Comparison of ENCODE assay signal across 23 cellular contexts in genomic region chr10:35225204-35225603, GRCh38.
DNase-seq lines count a peak whose midpoint lies in the region; ATAC-seq, FAIRE-seq and TF ChIP-seq lines count a peak whose summit lies in the region.
"Had no signal": no experiment of that assay in that cellular context is flagged by ENCODE, and none has a peak within 500 bp of the region (broad histone marks: within the 10 kb centered on the region; RNA-seq: fewer than 3 reads in every experiment).

No MANE protein-coding gene starts in this region.

- POLR2A ChIA-PET in HepG2 (lab: Yijun Ruan, JAX) (no interaction called here), endothelial cell of umbilical vein (lab: Charles Lee) (interaction anchor here (1.8 kb wide), 1 partner anchor 98 kb away, joined by 4 read pairs; the partner anchor contains the start of gene CREM)

- H3K4me2 ChIP-seq in HepG2 (ENCODE audit: low read depth, low read length), result no peak overlapping the region
- H3K4me2 ChIP-seq in endothelial cell of umbilical vein (ENCODE audit: insufficient read depth, low read length), result peak overlapping the region; percentile 67
- H3K4me2 ChIP-seq: BLaER1, SK-N-SH had no signal

- no peak for TF ChIP-seq EP300 in HepG2 (IDR thresholded peaks at IDR 0.05; ENCODE audit: low read depth in 2 of 2, low read length in 2 of 2)
- no peak for TF ChIP-seq EP300 in HepG2 (CRISPR knock-in tag; IDR thresholded peaks at IDR 0.05; ENCODE audit: borderline replicate concordance)

- H4K20me1 ChIP-seq in HepG2 (ENCODE audit: insufficient read depth, low read length) (no peaks in the 10 kb centered on the region), endothelial cell of umbilical vein (replicated peaks; ENCODE audit: control insufficient read depth, extremely low read depth, insufficient read depth, low read length) (no peaks in the 10 kb centered on the region)
- H4K20me1 ChIP-seq: BLaER1 had no signal

- H3K4me1 ChIP-seq in HepG2 (ENCODE audit: insufficient read depth, low read length) (peaks cover 13% of the 10 kb centered on the region), right lobe of liver (peaks cover 0 to 12% (median 3%) of the 10 kb centered on the region in 4 donors), endothelial cell of umbilical vein (ENCODE audit: control insufficient read depth, extremely low read depth, insufficient read depth, low read length) (peaks cover 18% of the 10 kb centered on the region)

- dilution Hi-C loops in endothelial cell of umbilical vein (cut with MboI; ENCODE audit: extremely low pct_ligation_motif_present, low sequenced_read_pairs), result no loop called here

- TF ChIP-seq CTCF in HepG2 (CRISPR knock-in tag; IDR thresholded peaks at IDR 0.05) (no peak), right lobe of liver (IDR thresholded peaks at IDR 0.05) (no peak), endothelial cell of umbilical vein (IDR thresholded peaks at IDR 0.05; ENCODE audit: extremely low read depth in 1 of 2, insufficient read depth in 1 of 2, low read depth in 1 of 2, low read length in 2 of 2) (peak in 1 of 2 donors; percentile 9)

- peaks cover 4% of the 10 kb centered on the region for H3K9me3 Mint-ChIP-seq in stimulated activated effector memory CD8-positive, alpha-beta T cell treated with anti-CD3 and anti-CD28 coated beads, Interleukin-12 subunit alpha, Interleukin-12 subunit beta, amount 100 ng/mL, for 72 hours
- H3K9me3 Mint-ChIP-seq: stimulated activated naive CD8-positive, alpha-beta T cell treated with anti-CD3 and anti-CD28 coated beads, Interleukin-15, Interleukin-2, amounts not matched to agents 100 ng/mL and 50 ng/mL, for 24 hours; type B pancreatic cell had no signal

- intact Hi-C loops in HepG2 (cut with micrococcal nuclease; ENCODE audit: unreplicated experiment), result no loop called here
- intact Hi-C loops in right lobe of liver (cut with DNase I), result no loop called here
- intact Hi-C loops in endothelial cell of umbilical vein (cut with micrococcal nuclease), result loop anchor here (1.0 kb wide), 2 partner anchors 29 to 99 kb away; partner anchors contain the start of gene CREM

- H3K36me3 Mint-ChIP-seq in stimulated activated effector memory CD8-positive, alpha-beta T cell treated with anti-CD3 and anti-CD28 coated beads, Interleukin-12 subunit alpha, Interleukin-12 subunit beta, amount 100 ng/mL, for 72 hours, result no peaks in the 10 kb centered on the region
- H3K36me3 Mint-ChIP-seq: type B pancreatic cell had no signal

- no peaks in the 10 kb centered on the region for H3K79me2 ChIP-seq in HepG2 (ENCODE audit: insufficient read depth, low read length)
- no peaks in the 10 kb centered on the region for H3K79me2 ChIP-seq in endothelial cell of umbilical vein (ENCODE audit: control insufficient read depth, insufficient read depth, low read length)

- no peak overlapping the region for H3K4me3 Mint-ChIP-seq in stimulated activated effector memory CD8-positive, alpha-beta T cell treated with anti-CD3 and anti-CD28 coated beads, Interleukin-12 subunit alpha, Interleukin-12 subunit beta, amount 100 ng/mL, for 72 hours
- H3K4me3 Mint-ChIP-seq: dendritic cell treated with granulocyte-macrophage colony-stimulating factor and Interleukin-4, amounts not matched to agents 40 ng/mL and 50 ng/mL, for 4 days; stimulated activated naive CD8-positive, alpha-beta T cell treated with anti-CD3 and anti-CD28 coated beads, Interleukin-15, Interleukin-2, amounts not matched to agents 100 ng/mL and 50 ng/mL, for 24 hours; type B pancreatic cell had no signal

- H2AFZ ChIP-seq in HepG2 (ENCODE audit: low read length) (peak overlapping the region; percentile 5), endothelial cell of umbilical vein (ENCODE audit: low read depth, low read length) (peak overlapping the region; percentile 73)

- in situ Hi-C loops in HepG2 (cut with HindIII; ENCODE audit: extremely low pct_ligation_motif_present, low pct_unique_long_range_greater_than_20kb), result no loop called here

- no peak overlapping the region for H3K9ac ChIP-seq in HepG2 (ENCODE audit: insufficient read depth, low read depth, low read length)
- no peak overlapping the region for H3K9ac ChIP-seq in endothelial cell of umbilical vein (replicated peaks; ENCODE audit: extremely low read depth, insufficient read depth, low read length)
- H3K9ac ChIP-seq: BLaER1, SK-N-SH had no signal

- no peaks in the 10 kb centered on the region for H3K27me3 ChIP-seq in HepG2 (ENCODE audit: control insufficient read depth in 1 of 2, insufficient read depth in 2 of 2, low read length in 2 of 2)
- no peaks in the 10 kb centered on the region for H3K27me3 ChIP-seq in right lobe of liver
- no peaks in the 10 kb centered on the region for H3K27me3 ChIP-seq in endothelial cell of umbilical vein (ENCODE audit: control insufficient read depth in 2 of 2, insufficient read depth in 2 of 2, low read length in 2 of 2)
- H3K27me3 ChIP-seq: BLaER1 had no signal

- BruUV-seq in HepG2 (replicated peaks; lab: Mats Ljungman, UMichigan) (no TSS peak), endothelial cell of umbilical vein (replicated peaks; lab: Mats Ljungman, UMichigan) (no TSS peak)

- H3K4me3 ChIP-seq in HepG2 (replicated peaks in 1 of 3; ENCODE audit: insufficient read depth in 1 of 3, low read depth in 2 of 3, low read length in 3 of 3) (no peak overlapping the region), right lobe of liver (no peak overlapping the region), endothelial cell of umbilical vein (replicated peaks in 1 of 3; ENCODE audit: insufficient read depth in 1 of 3, low read depth in 1 of 3, low read length in 3 of 3) (no peak overlapping the region)
- H3K4me3 ChIP-seq: BLaER1, esophagus squamous epithelium, K562 had no signal

- peak overlapping the region; percentile 63 for H3K27ac Mint-ChIP-seq in stimulated activated effector memory CD8-positive, alpha-beta T cell treated with anti-CD3 and anti-CD28 coated beads, Interleukin-12 subunit alpha, Interleukin-12 subunit beta, amount 100 ng/mL, for 72 hours
- H3K27ac Mint-ChIP-seq: dendritic cell treated with granulocyte-macrophage colony-stimulating factor and Interleukin-4, amounts not matched to agents 40 ng/mL and 50 ng/mL, for 4 days; stimulated activated naive CD8-positive, alpha-beta T cell treated with anti-CD3 and anti-CD28 coated beads, Interleukin-15, Interleukin-2, amounts not matched to agents 100 ng/mL and 50 ng/mL, for 24 hours; type B pancreatic cell had no signal

- no peaks in the 10 kb centered on the region for H3K36me3 ChIP-seq in HepG2 (replicated peaks in 1 of 2; ENCODE audit: control insufficient read depth in 1 of 2, insufficient read depth in 2 of 2, low read length in 2 of 2)
- H3K36me3 ChIP-seq in right lobe of liver, result no peaks in the 10 kb centered on the region
- H3K36me3 ChIP-seq in endothelial cell of umbilical vein (ENCODE audit: control insufficient read depth in 2 of 2, extremely low read depth in 1 of 2, insufficient read depth in 2 of 2, low read length in 2 of 2), result no peaks in the 10 kb centered on the region
- H3K36me3 ChIP-seq: BLaER1, esophagus squamous epithelium had no signal

- H3K4me1 Mint-ChIP-seq in stimulated activated effector memory CD8-positive, alpha-beta T cell treated with anti-CD3 and anti-CD28 coated beads, Interleukin-12 subunit alpha, Interleukin-12 subunit beta, amount 100 ng/mL, for 72 hours, result peaks cover 17% of the 10 kb centered on the region

- H3K9me1 ChIP-seq in endothelial cell of umbilical vein (replicated peaks; ENCODE audit: control insufficient read depth, extremely low read depth, insufficient read depth, low read length), result no peaks in the 10 kb centered on the region

- no peak for TF ChIP-seq POLR2A in HepG2 (IDR thresholded peaks at IDR 0.05; ENCODE audit: insufficient read depth in 1 of 2, low read depth in 2 of 2, low read length in 2 of 2)
- no peak for TF ChIP-seq POLR2A in right lobe of liver (IDR thresholded peaks at IDR 0.05)
- no peak for TF ChIP-seq POLR2A in endothelial cell of umbilical vein (IDR thresholded peaks at IDR 0.05; ENCODE audit: low read depth, low read length)

- CTCF ChIA-PET in HepG2 (lab: Yijun Ruan, JAX; ENCODE audit: low intra/inter-chr PET ratio, low total read pairs) (no interaction called here), endothelial cell of umbilical vein (lab: Charles Lee) (interaction anchor here (1.2 to 2.6 kb wide), 5 partner anchors 8 to 231 kb away, joined by 3 to 17 read pairs (median 5); no protein-coding TSS in a partner anchor)

- no peak for TF ChIP-seq RAD21 in HepG2 (CRISPR knock-in tag; IDR thresholded peaks at IDR 0.05)

- H3K27ac ChIP-seq in HepG2 (ENCODE audit: extremely low read length, insufficient read depth, low read length) (no peak overlapping the region), right lobe of liver (no peak overlapping the region), endothelial cell of umbilical vein (ENCODE audit: insufficient read depth, low read depth, low read length) (peak overlapping the region; percentile 30)
- H3K27ac ChIP-seq: BLaER1, esophagus squamous epithelium had no signal

- FAIRE-seq in HepG2 (lab: Jason Lieb, UNC) (no peak), endothelial cell of umbilical vein (lab: Jason Lieb, UNC) (peak; percentile 86)
- FAIRE-seq: K562 had no signal

- WGBS in HepG2 (ENCODE audit: low lambda C conversion rate), result 44% methylated on average over 5 of the region's 5 CpGs
- 53% methylated on average over 5 of the region's 5 CpGs for WGBS in right lobe of liver (ENCODE audit: insufficient coverage, low coverage, low lambda C conversion rate, missing lambda C conversion rate)

- DNase-seq in NCI-H82 (lab: John Stamatoyannopoulos, UW) (peak; percentile 22), NCI-H82 treated with DMSO at 0.1 percent for 48 hours (lab: John Stamatoyannopoulos, UW; ENCODE audit: unreplicated experiment) (no peak), HepG2 (ENCODE audit: low spot score) (no peak), right lobe of liver (no peak), endothelial cell of umbilical vein (ENCODE audit: low read depth, low spot score) (peak; percentile 84), foreskin melanocyte (no peak), kidney glomerular epithelial cell (lab: John Stamatoyannopoulos, UW) (no peak)
- no peak for DNase-seq in stimulated activated effector memory CD8-positive, alpha-beta T cell treated with anti-CD3 and anti-CD28 coated beads, Interleukin-12 subunit alpha, Interleukin-12 subunit beta, amount 100 ng/mL, for 72 hours (ENCODE audit: low spot score in 2 of 2)
- DNase-seq: 8988T, activated gamma-delta T cell, DMS153, esophagus squamous epithelium, hippocampal formation, NCI-H1105, NCI-H69, nucleus accumbens, right cardiac atrium, SK-N-SH had no signal

- H3K9me3 ChIP-seq in HepG2 (ENCODE audit: low read length) (no peaks in the 10 kb centered on the region), right lobe of liver (no peaks in the 10 kb centered on the region), endothelial cell of umbilical vein (replicated peaks; ENCODE audit: control insufficient read depth, insufficient read depth, low read length) (no peaks in the 10 kb centered on the region)
- H3K9me3 ChIP-seq: BLaER1, esophagus squamous epithelium, SK-N-SH had no signal

- ATAC-seq in HepG2, result no peak
- ATAC-seq in right lobe of liver, result no peak
- ATAC-seq in stimulated activated effector memory CD8-positive, alpha-beta T cell treated with anti-CD3 and anti-CD28 coated beads, Interleukin-12 subunit alpha, Interleukin-12 subunit beta, amount 100 ng/mL, for 72 hours, result peak; percentile 85
- ATAC-seq: K562, right cardiac atrium had no signal

TF ChIP-seq in endothelial cell of umbilical vein, 7 proteins besides CTCF, POLR2A, EP300 and RAD21 (continues in another document):
- TF ChIP-seq POLR2AphosphoS5 (IDR thresholded peaks at IDR 0.05; ENCODE audit: insufficient read depth, low read depth, low read length), result no peak

Comparison
In these comparisons a context has a peak if more than half of its experiments do, and no peak if none do; other contexts are left out.
1. DNase-seq: peak in NCI-H82 (single experiment) and endothelial cell of umbilical vein (single experiment); none in NCI-H82 treated with DMSO at 0.1 percent for 48 hours (single experiment), HepG2 (single experiment), right lobe of liver (0 of 3), stimulated activated effector memory CD8-positive, alpha-beta T cell treated with anti-CD3 and anti-CD28 coated beads, Interleukin-12 subunit alpha, Interleukin-12 subunit beta, amount 100 ng/mL, for 72 hours (0 of 2), foreskin melanocyte (single experiment) and kidney glomerular epithelial cell (single experiment).